In genomic region chr22:17387356-17387755, GRCh38 we compare ENCODE assay signal across 16 cellular contexts. TPM values are rescaled to one million over a fixed set of nuclear protein-coding genes. Genes with fewer than 3 reads are reported as not detected.
"Had no signal": no experiment of that assay in that cellular context is flagged by ENCODE, and none has a peak within 500 bp of the region (broad histone marks: within the 10 kb centered on the region; RNA-seq: fewer than 3 reads in every experiment).

No MANE protein-coding gene starts in this region.

- H3K27ac Mint-ChIP-seq: activated naive CD4-positive, alpha-beta T cell treated with anti-CD3 and anti-CD28 coated beads, Interleukin-2, amount 10 ng/mL, durations not matched to agents 7 days and 5 days; activated T-helper 17 cell treated with anti-CD3 and anti-CD28 coated beads, Interleukin-2, amount 50 U/mL, for 72 hours; naive thymus-derived CD8-positive, alpha-beta T cell; T-helper 17 cell had no signal

- DNase-seq: activated CD4-positive, alpha-beta T cell treated with anti-CD3 and anti-CD28 coated beads, Interleukin-2, amount 50 U/mL, for 1 hour; activated naive CD4-positive, alpha-beta T cell treated with anti-CD3 and anti-CD28 coated beads, Interleukin-2, amount 10 ng/mL, durations not matched to agents 7 days and 5 days; activated T-cell treated with anti-CD3 and anti-CD28 coated beads for 4 hours; dermis blood vessel endothelial cell; left colon; mucosa of descending colon; naive thymus-derived CD8-positive, alpha-beta T cell; psoas muscle; stimulated activated CD4-positive, alpha-beta T cell treated with anti-CD3 and anti-CD28 coated beads, Interleukin-12 subunit alpha, Interleukin-12 subunit beta, amount 100 ng/mL, for 4 hours; stimulated activated naive CD4-positive, alpha-beta T cell; T-helper 17 cell; transverse colon had no signal

- H3K36me3 Mint-ChIP-seq: activated naive CD4-positive, alpha-beta T cell treated with anti-CD3 and anti-CD28 coated beads, Interleukin-2, amount 10 ng/mL, durations not matched to agents 7 days and 5 days had no signal

- H3K4me1 Mint-ChIP-seq: activated naive CD4-positive, alpha-beta T cell treated with anti-CD3 and anti-CD28 coated beads, Interleukin-2, amount 10 ng/mL, durations not matched to agents 7 days and 5 days; activated T-helper 17 cell treated with anti-CD3 and anti-CD28 coated beads, Interleukin-2, amount 50 U/mL, for 72 hours; central memory CD8-positive, alpha-beta T cell; naive thymus-derived CD8-positive, alpha-beta T cell; T-helper 17 cell had no signal

- H3K9me3 Mint-ChIP-seq: activated naive CD4-positive, alpha-beta T cell treated with anti-CD3 and anti-CD28 coated beads, Interleukin-2, amount 10 ng/mL, durations not matched to agents 7 days and 5 days; activated T-helper 17 cell treated with anti-CD3 and anti-CD28 coated beads, Interleukin-2, amount 50 U/mL, for 72 hours; central memory CD8-positive, alpha-beta T cell had no signal

- H3K27me3 Mint-ChIP-seq: activated naive CD4-positive, alpha-beta T cell treated with anti-CD3 and anti-CD28 coated beads, Interleukin-2, amount 10 ng/mL, durations not matched to agents 7 days and 5 days; activated T-helper 17 cell treated with anti-CD3 and anti-CD28 coated beads, Interleukin-2, amount 50 U/mL, for 72 hours had no signal

- ATAC-seq: activated T-helper 17 cell treated with anti-CD3 and anti-CD28 coated beads, Interleukin-2, amount 50 U/mL, for 72 hours; left colon; mucosa of descending colon; naive thymus-derived CD8-positive, alpha-beta T cell; psoas muscle; sciatic nerve; T-helper 17 cell had no signal

- H3K4me3 Mint-ChIP-seq: activated naive CD4-positive, alpha-beta T cell treated with anti-CD3 and anti-CD28 coated beads, Interleukin-2, amount 10 ng/mL, durations not matched to agents 7 days and 5 days; activated T-helper 17 cell treated with anti-CD3 and anti-CD28 coated beads, Interleukin-2, amount 50 U/mL, for 72 hours; central memory CD8-positive, alpha-beta T cell; naive thymus-derived CD8-positive, alpha-beta T cell; T-helper 17 cell had no signal

RNA-seq across cellular contexts. Expression of gene CECR2, which starts 18.1 kb away (rescaled TPM):
- total RNA-seq: activated CD8-positive, alpha-beta memory T cell treated with anti-CD3 and anti-CD28 coated beads for 36 hours had no signal
